Comparison of ENCODE assay signal across 8 cellular contexts in genomic region chr1:3621151-3621671, GRCh38. TPM values are rescaled to one million over a fixed set of nuclear protein-coding genes. Genes with fewer than 3 reads are reported as not detected.
DNase-seq lines count a peak whose midpoint lies in the region; ATAC-seq, FAIRE-seq and TF ChIP-seq lines count a peak whose summit lies in the region.
"Not testable (repeated sequence)": the region's sequence is repeated elsewhere in the genome, so short reads cannot be mapped to it uniquely, and the experiment has no call there.

No MANE protein-coding gene starts in this region.

- TF ChIP-seq EP300 in tibial nerve (IDR thresholded peaks at IDR 0.05): not testable (repeated sequence)

- not testable (repeated sequence) for DNase-seq in CD4-positive, alpha-beta T cell; GM20000 (ENCODE audit: low spot score); glutamatergic neuron; natural killer cell; tibial nerve (ENCODE audit: low spot score in 2 of 2)
- peak; percentile 45 for DNase-seq in NCI-H2227 (lab: John Stamatoyannopoulos, UW; ENCODE audit: unreplicated experiment)
- DNase-seq in breast epithelium (ENCODE audit: low spot score in 2 of 2): peak in 1 of 2 donors; percentile 20

- H3K27ac Mint-ChIP-seq in CD4-positive, alpha-beta T cell: peak overlapping the region; percentile 98
- not testable (repeated sequence) for H3K27ac Mint-ChIP-seq in glutamatergic neuron (ENCODE audit: unreplicated experiment)
- H3K27ac Mint-ChIP-seq in natural killer cell: peak overlapping the region in 1 of 2 donors; percentile 19

- not testable (repeated sequence) for H3K27me3 ChIP-seq in CD4-positive, alpha-beta T cell (ENCODE audit: control insufficient read depth, insufficient read depth, low read length); breast epithelium; tibial nerve

- peaks cover 56% of the 10 kb centered on the region for H3K4me1 Mint-ChIP-seq in CD4-positive, alpha-beta T cell (ENCODE audit: low read depth)
- H3K4me1 Mint-ChIP-seq in glutamatergic neuron (ENCODE audit: low read depth, unreplicated experiment): not testable (repeated sequence)
- peaks cover 50 to 51% of the 10 kb centered on the region in 2 donors for H3K4me1 Mint-ChIP-seq in natural killer cell

- H3K36me3 Mint-ChIP-seq in CD4-positive, alpha-beta T cell (ENCODE audit: low read depth): peaks cover 15% of the 10 kb centered on the region
- H3K36me3 Mint-ChIP-seq in glutamatergic neuron (ENCODE audit: unreplicated experiment); natural killer cell: not testable (repeated sequence)

- not testable (repeated sequence) for H3K4me3 ChIP-seq in breast epithelium, tibial nerve

- not testable (repeated sequence) for H3K4me1 ChIP-seq in breast epithelium
- peaks cover 3 to 47% (median 21%) of the 10 kb centered on the region in 4 donors for H3K4me1 ChIP-seq in tibial nerve

- peak; percentile 65 for TF ChIP-seq CTCF in CD4-positive, alpha-beta T cell (IDR thresholded peaks at IDR 0.05)
- peak; percentile 9 for TF ChIP-seq CTCF in GM20000 (IDR thresholded peaks at IDR 0.05; ENCODE audit: extremely low read depth, missing control alignments)
- TF ChIP-seq CTCF in breast epithelium (IDR thresholded peaks at IDR 0.05): peak; percentile 23 to 61 (median 47)
- TF ChIP-seq CTCF in glutamatergic neuron (IDR thresholded peaks at IDR 0.05; ENCODE audit: partially characterized antibody, unreplicated experiment): peak; percentile 71
- peak; percentile 63 for TF ChIP-seq CTCF in natural killer cell (IDR thresholded peaks at IDR 0.05)
- peak; percentile 38 to 64 (median 55) for TF ChIP-seq CTCF in tibial nerve (IDR thresholded peaks at IDR 0.05)

- not testable (repeated sequence) for H3K9me3 ChIP-seq in CD4-positive, alpha-beta T cell (ENCODE audit: control insufficient read depth, low read length); breast epithelium; tibial nerve

- not testable (repeated sequence) for H3K9me3 Mint-ChIP-seq in CD4-positive, alpha-beta T cell; glutamatergic neuron (ENCODE audit: unreplicated experiment); natural killer cell

- not testable (repeated sequence) for H3K27ac ChIP-seq in CD4-positive, alpha-beta T cell (ENCODE audit: low read depth, low read length); breast epithelium; tibial nerve

- WGBS in tibial nerve, 2 donors: 25 to 27% methylated on average over 15 of the region's 15 CpGs

- ATAC-seq in CD4-positive, alpha-beta T cell (ENCODE audit: poor library complexity); natural killer cell: not testable (repeated sequence)

- H3K36me3 ChIP-seq in breast epithelium, tibial nerve: not testable (repeated sequence)

- CTCF ChIA-PET in CD4-positive, alpha-beta T cell (lab: Charles Lee): interaction anchor here (0.8 to 2.5 kb wide), 3 partner anchors 56 to 168 kb away, joined by 3 to 11 read pairs (median 5); no protein-coding TSS in a partner anchor

- peak overlapping the region; percentile 49 for H3K4me3 Mint-ChIP-seq in CD4-positive, alpha-beta T cell
- not testable (repeated sequence) for H3K4me3 Mint-ChIP-seq in glutamatergic neuron (ENCODE audit: unreplicated experiment)
- H3K4me3 Mint-ChIP-seq in natural killer cell: peak overlapping the region; percentile 56

- intact Hi-C loops in CD4-positive, alpha-beta T cell (cut with DNase I, micrococcal nuclease): loop anchor here in 1 of 2 experiments (5.0 to 10.0 kb wide), 2 partner anchors 101 to 284 kb away; partner anchors contain the start of gene C1orf174
- intact Hi-C loops in breast epithelium (cut with DNase I; ENCODE audit: low total_unique reads); natural killer cell (cut with micrococcal nuclease): not testable (repeated sequence)

- not testable (repeated sequence) for H3K27me3 Mint-ChIP-seq in CD4-positive, alpha-beta T cell; natural killer cell (ENCODE audit: low read depth in 2 of 2)
- peaks cover 13% of the 10 kb centered on the region for H3K27me3 Mint-ChIP-seq in glutamatergic neuron (ENCODE audit: unreplicated experiment)

- not testable (repeated sequence) for TF ChIP-seq POLR2A in breast epithelium (IDR thresholded peaks at IDR 0.05); tibial nerve (IDR thresholded peaks at IDR 0.05)

- POLR2A ChIA-PET in CD4-positive, alpha-beta T cell (lab: Charles Lee): not testable (repeated sequence)

- FAIRE-seq in TTC549 (lab: Jason Lieb, UNC): peak; percentile 28

RNA-seq across cellular contexts. Expression of gene TPRG1L, which starts 3.6 kb away (rescaled TPM):
- total RNA-seq in CD4-positive, alpha-beta T cell: 10 to 100 TPM; 46.5 to 48.3 TPM
- total RNA-seq in breast epithelium (10 to 100 TPM; 32.4 to 56.8 (median 34.5) TPM), glutamatergic neuron (ENCODE audit: unreplicated experiment) (43.1 TPM), natural killer cell (10 to 100 TPM; 36.2 to 46.7 (median 37.9) TPM), tibial nerve (10 to 100 TPM; 26.7 to 39.8 (median 34.7) TPM)

RNA-seq across cellular contexts. Expression of gene MEGF6, which starts 9.9 kb away (rescaled TPM):
- total RNA-seq in CD4-positive, alpha-beta T cell: 10 to 100 TPM; 57.5 to 62.2 TPM
- total RNA-seq in breast epithelium: 10 to 100 TPM; 19.3 to 32.1 (median 24.2) TPM
- total RNA-seq in glutamatergic neuron (ENCODE audit: unreplicated experiment): 64.7 TPM
- total RNA-seq in natural killer cell: 10 to 100 TPM in 1 of 3 donors, 1 to 10 TPM in 2; 3.1 to 15.6 (median 5.1) TPM
- 10 to 100 TPM; 25.3 to 63.3 (median 42.8) TPM for total RNA-seq in tibial nerve

RNA-seq across cellular contexts. Expression of gene WRAP73, which starts 28.7 kb away (rescaled TPM):
- 10 to 100 TPM; 22.3 to 22.7 TPM for total RNA-seq in CD4-positive, alpha-beta T cell
- total RNA-seq in breast epithelium: 10 to 100 TPM; 19.3 to 23.6 (median 20.2) TPM
- 47.7 TPM for total RNA-seq in glutamatergic neuron (ENCODE audit: unreplicated experiment)
- 10 to 100 TPM; 27.8 to 35.4 (median 30.1) TPM for total RNA-seq in natural killer cell
- 10 to 100 TPM; 11.1 to 17.1 (median 12.9) TPM for total RNA-seq in tibial nerve

RNA-seq across cellular contexts. Expression of gene TP73, which starts 31.1 kb away (rescaled TPM):
- not detected for total RNA-seq in CD4-positive, alpha-beta T cell
- total RNA-seq in breast epithelium: 1 to 10 TPM in 1 of 3 donors, under 1 TPM in 1, not detected in 1; 0.66 to 1.0 TPM
- total RNA-seq in glutamatergic neuron (ENCODE audit: unreplicated experiment): 13.0 TPM
- under 1 TPM; 0.28 to 0.50 (median 0.39) TPM for total RNA-seq in natural killer cell
- under 1 TPM in 1 of 4 donors, not detected in 3; 0.30 TPM for total RNA-seq in tibial nerve

Comparison
In these comparisons a context has a peak if more than half of its experiments do, and no peak if none do; other contexts are left out.
1. CTCF ChIP-seq: peak in every context shown above with its lines; median percentile 71 in glutamatergic neuron; 65 in CD4-positive, alpha-beta T cell; 63 in natural killer cell; 55 in tibial nerve; 47 in breast epithelium; 9 in GM20000.